Comparison of ENCODE assay signal across 8 cellular contexts in the genomic region with DNA sequence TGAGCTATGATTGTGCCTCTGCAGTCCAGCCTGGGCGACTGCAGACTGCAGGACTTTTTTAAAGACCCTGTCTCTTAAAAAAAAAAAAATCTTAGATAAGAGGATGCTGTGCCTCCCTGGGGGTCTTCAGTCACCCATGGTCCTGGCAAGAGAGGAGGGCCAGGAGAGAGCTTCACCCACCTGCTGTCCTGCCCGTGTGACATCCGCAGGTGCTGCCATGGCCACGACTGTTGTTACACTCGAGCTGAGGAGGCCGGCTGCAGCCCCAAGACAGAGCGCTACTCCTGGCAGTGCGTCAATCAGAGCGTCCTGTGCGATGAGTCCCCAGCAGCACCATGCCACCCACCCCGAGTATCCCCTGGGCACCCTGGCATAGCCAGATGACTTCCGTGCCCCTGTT. TPM values are rescaled to one million over a fixed set of nuclear protein-coding genes. Genes with fewer than 3 reads are reported as not detected.
DNase-seq lines count a peak whose midpoint lies in the region; ATAC-seq, FAIRE-seq and TF ChIP-seq lines count a peak whose summit lies in the region.
"Not testable (repeated sequence)": the region's sequence is repeated elsewhere in the genome, so short reads cannot be mapped to it uniquely, and the experiment has no call there.

No MANE protein-coding gene starts in this region.

- not testable (repeated sequence) for H3K9me3 Mint-ChIP-seq in activated CD4-positive, alpha-beta T cell treated with anti-CD3 and anti-CD28 coated beads, Interleukin-2, amount 10 ng/mL, durations not matched to agents 24 days and 14 days; osteocyte (ENCODE audit: unreplicated experiment)

- not testable (repeated sequence) for H3K9ac ChIP-seq in OCI-LY1 (ENCODE audit: low read length); HepG2 (ENCODE audit: insufficient read depth, low read depth, low read length)

- ATAC-seq in Right ventricle myocardium superior (ENCODE audit: poor library complexity); aorta (ENCODE audit: low FRiP score): not testable (repeated sequence)
- ATAC-seq in HepG2 = 0 out of 3 replicates have a peak, but pooled peaks have one; percentile 29

- FAIRE-seq in HepG2 (lab: Jason Lieb, UNC) = not testable (repeated sequence)

- H3K4me3 Mint-ChIP-seq in activated CD4-positive, alpha-beta T cell treated with anti-CD3 and anti-CD28 coated beads, Interleukin-2, amount 10 ng/mL, durations not matched to agents 24 days and 14 days; osteocyte (ENCODE audit: unreplicated experiment): not testable (repeated sequence)

- H3K4me2 ChIP-seq in OCI-LY1 (ENCODE audit: low read length); HepG2 (ENCODE audit: low read depth, low read length): not testable (repeated sequence)

- H3K79me2 ChIP-seq in OCI-LY1 (ENCODE audit: insufficient read depth, low read length); HepG2 (ENCODE audit: insufficient read depth, low read length): not testable (repeated sequence)

- H3K27me3 ChIP-seq in OCI-LY1 (ENCODE audit: insufficient read depth, low read length); HepG2 (ENCODE audit: control insufficient read depth in 1 of 2, insufficient read depth in 2 of 2, low read length in 2 of 2); spleen (replicated peaks in 1 of 7); aorta (ENCODE audit: control insufficient read depth in 1 of 2, insufficient read depth in 2 of 2, low read length in 1 of 2): not testable (repeated sequence)

- DNase-seq in activated CD4-positive, alpha-beta T cell treated with anti-CD3 and anti-CD28 coated beads, Interleukin-2, amount 10 ng/mL, durations not matched to agents 24 days and 14 days = peak; percentile 47
- peak; percentile 64 for DNase-seq in activated effector memory CD4-positive, alpha-beta T cell treated with anti-CD3 and anti-CD28 coated beads, Interleukin-2, amount 50 U/mL, for 16 hours
- DNase-seq in Right ventricle myocardium superior = peak; percentile 12
- DNase-seq in HepG2 (ENCODE audit: low spot score) = not testable (repeated sequence)
- peak; percentile 81 for DNase-seq in osteocyte (ENCODE audit: extremely low spot score, unreplicated experiment)
- peak; percentile 68 for DNase-seq in spleen
- peak; percentile 12 to 59 for DNase-seq in aorta

- intact Hi-C loops in activated CD4-positive, alpha-beta T cell treated with anti-CD3 and anti-CD28 coated beads, Interleukin-2, amount 10 ng/mL, durations not matched to agents 24 days and 14 days (cut with micrococcal nuclease); Right ventricle myocardium superior (cut with DNase I); HepG2 (cut with micrococcal nuclease; ENCODE audit: unreplicated experiment); spleen (cut with DNase I; ENCODE audit: low total_unique reads); aorta (cut with DNase I): not testable (repeated sequence)

- not testable (repeated sequence) for H3K4me3 ChIP-seq in OCI-LY1 (ENCODE audit: low read depth, low read length, poor library complexity, severe bottlenecking); HepG2 (replicated peaks in 1 of 3; ENCODE audit: insufficient read depth in 1 of 3, low read depth in 2 of 3, low read length in 3 of 3); spleen; aorta (ENCODE audit: low read length in 2 of 2)

- peak overlapping the region; percentile 80 for H3K27ac ChIP-seq in OCI-LY1 (ENCODE audit: low read depth, low read length, poor library complexity, severe bottlenecking)
- H3K27ac ChIP-seq in HepG2 (ENCODE audit: extremely low read length, insufficient read depth, low read length); spleen; aorta (ENCODE audit: low read depth in 1 of 2, low read length in 2 of 2): not testable (repeated sequence)

- not testable (repeated sequence) for H3K36me3 Mint-ChIP-seq in activated CD4-positive, alpha-beta T cell treated with anti-CD3 and anti-CD28 coated beads, Interleukin-2, amount 10 ng/mL, durations not matched to agents 24 days and 14 days (ENCODE audit: low read depth); osteocyte (ENCODE audit: unreplicated experiment)

- WGBS in HepG2 (ENCODE audit: low lambda C conversion rate) = 78% methylated on average over 2 of the region's 12 CpGs
- 80 to 90% (median 87%) methylated on average over 1 to 7 of the region's 12 CpGs for WGBS in spleen, 5 donors
- WGBS in aorta, 2 donors = 70 to 86% methylated on average over 5 to 6 of the region's 12 CpGs

- not testable (repeated sequence) for TF ChIP-seq CTCF in OCI-LY1 (IDR thresholded peaks at IDR 0.05; ENCODE audit: low read length); HepG2 (CRISPR knock-in tag; IDR thresholded peaks at IDR 0.05); osteocyte (IDR thresholded peaks at IDR 0.05); spleen (IDR thresholded peaks at IDR 0.05 in 8 of 11, conservative IDR thresholded peaks at IDR 0.05 in 3 of 11)

- not testable (repeated sequence) for H3K27ac Mint-ChIP-seq in activated CD4-positive, alpha-beta T cell treated with anti-CD3 and anti-CD28 coated beads, Interleukin-2, amount 10 ng/mL, durations not matched to agents 24 days and 14 days; osteocyte (ENCODE audit: unreplicated experiment)

- not testable (repeated sequence) for H3K4me1 Mint-ChIP-seq in activated CD4-positive, alpha-beta T cell treated with anti-CD3 and anti-CD28 coated beads, Interleukin-2, amount 10 ng/mL, durations not matched to agents 24 days and 14 days; osteocyte (ENCODE audit: unreplicated experiment)

- not testable (repeated sequence) for H3K9me2 ChIP-seq in OCI-LY1 (ENCODE audit: low read depth, low read length)

- TF ChIP-seq POLR2A in HepG2 (IDR thresholded peaks at IDR 0.05; ENCODE audit: insufficient read depth in 1 of 2, low read depth in 2 of 2, low read length in 2 of 2); spleen (IDR thresholded peaks at IDR 0.05): not testable (repeated sequence)

- not testable (repeated sequence) for H2AFZ ChIP-seq in OCI-LY1 (ENCODE audit: low read length); HepG2 (ENCODE audit: low read length)

- not testable (repeated sequence) for TF ChIP-seq EP300 in HepG2 (IDR thresholded peaks at IDR 0.05; ENCODE audit: low read depth in 2 of 2, low read length in 2 of 2); HepG2 (CRISPR knock-in tag; IDR thresholded peaks at IDR 0.05; ENCODE audit: borderline replicate concordance)

- H4K20me1 ChIP-seq in OCI-LY1 (ENCODE audit: insufficient read depth, low read length); HepG2 (ENCODE audit: insufficient read depth, low read length): not testable (repeated sequence)

- H3K9me3 ChIP-seq in OCI-LY1 (ENCODE audit: low read length); HepG2 (ENCODE audit: low read length); spleen; aorta (ENCODE audit: control insufficient read depth, low read length): not testable (repeated sequence)

- not testable (repeated sequence) for BruUV-seq in HepG2 (replicated peaks; lab: Mats Ljungman, UMichigan)

- in situ Hi-C loops in HepG2 (cut with HindIII; ENCODE audit: extremely low pct_ligation_motif_present, low pct_unique_long_range_greater_than_20kb) = not testable (repeated sequence)

- H3K36me3 ChIP-seq in OCI-LY1 (ENCODE audit: insufficient read depth, low read length); HepG2 (replicated peaks in 1 of 2; ENCODE audit: control insufficient read depth in 1 of 2, insufficient read depth in 2 of 2, low read length in 2 of 2); spleen; aorta (ENCODE audit: control insufficient read depth in 1 of 2, insufficient read depth in 2 of 2, low read length in 1 of 2): not testable (repeated sequence)

- not testable (repeated sequence) for H3K4me1 ChIP-seq in OCI-LY1 (ENCODE audit: insufficient read depth, low read length, severe bottlenecking); HepG2 (ENCODE audit: insufficient read depth, low read length); spleen; aorta (ENCODE audit: control insufficient read depth in 1 of 2, insufficient read depth in 2 of 2, low read length in 2 of 2)

- not testable (repeated sequence) for H3K27me3 Mint-ChIP-seq in activated CD4-positive, alpha-beta T cell treated with anti-CD3 and anti-CD28 coated beads, Interleukin-2, amount 10 ng/mL, durations not matched to agents 24 days and 14 days; osteocyte (ENCODE audit: unreplicated experiment)

- CTCF ChIA-PET in HepG2 (lab: Yijun Ruan, JAX; ENCODE audit: low intra/inter-chr PET ratio, low total read pairs) = not testable (repeated sequence)

- not testable (repeated sequence) for TF ChIP-seq RAD21 in HepG2 (CRISPR knock-in tag; IDR thresholded peaks at IDR 0.05)

- POLR2A ChIA-PET in HepG2 (lab: Yijun Ruan, JAX) = not testable (repeated sequence)

- H3F3A ChIP-seq in OCI-LY1 (ENCODE audit: insufficient read depth, low read length) = not testable (repeated sequence)

RNA-seq across cellular contexts. Expression of a gene that starts 22.6 kb away (rescaled TPM):
- total RNA-seq in activated CD4-positive, alpha-beta T cell treated with anti-CD3 and anti-CD28 coated beads, Interleukin-2, amount 10 ng/mL, durations not matched to agents 24 days and 14 days = 2.7 and 3.1 TPM in 2 replicates
- total RNA-seq in Right ventricle myocardium superior (9.5 TPM), HepG2 (2016; rRNA removed; fragmentation: Illumina TruSeq; extraction: Trizol) (151 and 181 TPM in 2 replicates), osteocyte (0.78 and 0.86 TPM in 2 replicates), spleen (10 to 100 TPM in 5 of 7 donors, 1 to 10 TPM in 2; 5.3 to 35.3 (median 16.3) TPM), aorta (1 to 10 TPM; 4.8 to 8.2 TPM)
- 24.6 and 32.8 TPM in 2 replicates for total RNA-seq in HepG2 (2016; cell fraction: cytosol; rRNA removed; fragmentation: Illumina TruSeq; extraction: Trizol; ENCODE audit: low read depth)
- total RNA-seq in HepG2 (2016; cell fraction: insoluble cytoplasmic fraction; rRNA removed; fragmentation: Illumina TruSeq; extraction: Trizol) = 145 and 171 TPM in 2 replicates
- 46.2 and 50.3 TPM in 2 replicates for total RNA-seq in HepG2 (2016; cell fraction: membrane; rRNA removed; fragmentation: Illumina TruSeq; extraction: Trizol)
- total RNA-seq in HepG2 (2016; cell fraction: nucleus; rRNA removed; fragmentation: Illumina TruSeq; extraction: Trizol) = 57.3 and 58.3 TPM in 2 replicates
- polyA plus RNA-seq in HepG2 (2011; rRNA removed) (25.4 and 27.3 TPM in 2 replicates), spleen (10 to 100 TPM; 13.4 to 65.6 (median 27.0) TPM), aorta (10 to 100 TPM in 1 of 2 donors, 1 to 10 TPM in 1; 9.5 to 86.1 TPM)
- polyA plus RNA-seq in HepG2 (2011; cell fraction: cytosol; rRNA removed) = 11.0 and 13.3 TPM in 2 replicates
- polyA plus RNA-seq in HepG2 (2011; cell fraction: nucleus; rRNA removed) = 11.2 and 14.8 TPM in 2 replicates
- polyA plus RNA-seq in HepG2 (2012) = 70.0 and 99.9 TPM in 2 replicates
- polyA plus RNA-seq in HepG2 (2016; cell fraction: cytosol; fragmentation: Illumina TruSeq; extraction: Trizol; ENCODE audit: low read depth) = 53.5 and 60.0 TPM in 2 replicates
- polyA plus RNA-seq in HepG2 (2016; cell fraction: insoluble cytoplasmic fraction; fragmentation: Illumina TruSeq; extraction: Trizol; ENCODE audit: low read depth) = 158 and 170 TPM in 2 replicates
- polyA plus RNA-seq in HepG2 (2016; cell fraction: membrane; fragmentation: Illumina TruSeq; extraction: Trizol; ENCODE audit: low read depth) = 57.6 and 58.0 TPM in 2 replicates
- 110 and 113 TPM in 2 replicates for polyA plus RNA-seq in HepG2 (2016; cell fraction: nucleus; fragmentation: Illumina TruSeq; extraction: Trizol; ENCODE audit: insufficient read depth, low read depth)
- 4.4 and 11.2 TPM in 2 replicates for polyA minus RNA-seq in HepG2 (2011; rRNA and poly(A)+ RNA removed; ENCODE audit: low replicate concordance)
- 6.0 and 6.6 TPM in 2 replicates for polyA minus RNA-seq in HepG2 (2011; cell fraction: cytosol; rRNA and poly(A)+ RNA removed)
- 2.8 and 3.6 TPM in 2 replicates for polyA minus RNA-seq in HepG2 (2011; cell fraction: nucleus; rRNA and poly(A)+ RNA removed)

RNA-seq across cellular contexts. Expression of a gene that starts 23.9 kb away (rescaled TPM):
- total RNA-seq in activated CD4-positive, alpha-beta T cell treated with anti-CD3 and anti-CD28 coated beads, Interleukin-2, amount 10 ng/mL, durations not matched to agents 24 days and 14 days = 77.8 and 78.8 TPM in 2 replicates
- 14.1 TPM for total RNA-seq in Right ventricle myocardium superior
- total RNA-seq in HepG2 (2016; rRNA removed; fragmentation: Illumina TruSeq; extraction: Trizol) = 10.8 and 12.4 TPM in 2 replicates
- 6.9 and 8.2 TPM in 2 replicates for total RNA-seq in HepG2 (2016; cell fraction: cytosol; rRNA removed; fragmentation: Illumina TruSeq; extraction: Trizol; ENCODE audit: low read depth)
- 8.2 and 10.8 TPM in 2 replicates for total RNA-seq in HepG2 (2016; cell fraction: insoluble cytoplasmic fraction; rRNA removed; fragmentation: Illumina TruSeq; extraction: Trizol)
- total RNA-seq in HepG2 (2016; cell fraction: membrane; rRNA removed; fragmentation: Illumina TruSeq; extraction: Trizol) = 6.1 and 9.4 TPM in 2 replicates
- total RNA-seq in HepG2 (2016; cell fraction: nucleus; rRNA removed; fragmentation: Illumina TruSeq; extraction: Trizol) = 30.3 and 43.1 TPM in 2 replicates
- polyA plus RNA-seq in HepG2 (2011; rRNA removed) = 21.3 and 28.7 TPM in 2 replicates
- polyA plus RNA-seq in HepG2 (2011; cell fraction: cytosol; rRNA removed) = 2.8 and 5.8 TPM in 2 replicates
- 101 and 105 TPM in 2 replicates for polyA plus RNA-seq in HepG2 (2011; cell fraction: nucleus; rRNA removed)
- polyA plus RNA-seq in HepG2 (2012) = 55.6 and 56.3 TPM in 2 replicates
- 5.9 and 9.4 TPM in 2 replicates for polyA plus RNA-seq in HepG2 (2016; cell fraction: cytosol; fragmentation: Illumina TruSeq; extraction: Trizol; ENCODE audit: low read depth)
- 18.9 and 24.4 TPM in 2 replicates for polyA plus RNA-seq in HepG2 (2016; cell fraction: insoluble cytoplasmic fraction; fragmentation: Illumina TruSeq; extraction: Trizol; ENCODE audit: low read depth)
- polyA plus RNA-seq in HepG2 (2016; cell fraction: membrane; fragmentation: Illumina TruSeq; extraction: Trizol; ENCODE audit: low read depth) = 10.1 and 12.9 TPM in 2 replicates
- 289 and 371 TPM in 2 replicates for polyA plus RNA-seq in HepG2 (2016; cell fraction: nucleus; fragmentation: Illumina TruSeq; extraction: Trizol; ENCODE audit: insufficient read depth, low read depth)
- 20.9 and 40.1 TPM in 2 replicates for polyA minus RNA-seq in HepG2 (2011; rRNA and poly(A)+ RNA removed; ENCODE audit: low replicate concordance)
- polyA minus RNA-seq in HepG2 (2011; cell fraction: cytosol; rRNA and poly(A)+ RNA removed) = 6.9 and 13.2 TPM in 2 replicates
- 141 and 143 TPM in 2 replicates for polyA minus RNA-seq in HepG2 (2011; cell fraction: nucleus; rRNA and poly(A)+ RNA removed)
- total RNA-seq in osteocyte = 55.1 and 70.4 TPM in 2 replicates
- total RNA-seq in spleen = 100 to 1,000 TPM in 5 of 7 donors, 10 to 100 TPM in 2; 61.8 to 142 (median 130) TPM
- 100 to 1,000 TPM in 1 of 3 donors, 10 to 100 TPM in 2; 49.1 to 115 (median 56.6) TPM for polyA plus RNA-seq in spleen
- 10 to 100 TPM; 64.9 to 79.9 TPM for total RNA-seq in aorta
- polyA plus RNA-seq in aorta = 100 to 1,000 TPM in 1 of 2 donors, 10 to 100 TPM in 1; 13.0 to 177 TPM

RNA-seq across cellular contexts. Expression of a gene that starts 27.9 kb away (rescaled TPM):
- total RNA-seq in activated CD4-positive, alpha-beta T cell treated with anti-CD3 and anti-CD28 coated beads, Interleukin-2, amount 10 ng/mL, durations not matched to agents 24 days and 14 days = 49.2 and 65.1 TPM in 2 replicates
- total RNA-seq in Right ventricle myocardium superior = 9.3 TPM
- 53.1 and 70.0 TPM in 2 replicates for total RNA-seq in HepG2 (2016; rRNA removed; fragmentation: Illumina TruSeq; extraction: Trizol)
- 9.9 and 10.5 TPM in 2 replicates for total RNA-seq in HepG2 (2016; cell fraction: cytosol; rRNA removed; fragmentation: Illumina TruSeq; extraction: Trizol; ENCODE audit: low read depth)
- total RNA-seq in HepG2 (2016; cell fraction: insoluble cytoplasmic fraction; rRNA removed; fragmentation: Illumina TruSeq; extraction: Trizol) = 46.2 and 74.3 TPM in 2 replicates
- 7.1 and 8.6 TPM in 2 replicates for total RNA-seq in HepG2 (2016; cell fraction: membrane; rRNA removed; fragmentation: Illumina TruSeq; extraction: Trizol)
- total RNA-seq in HepG2 (2016; cell fraction: nucleus; rRNA removed; fragmentation: Illumina TruSeq; extraction: Trizol) = 44.6 and 49.3 TPM in 2 replicates
- 15.9 and 27.6 TPM in 2 replicates for polyA plus RNA-seq in HepG2 (2011; rRNA removed)
- polyA plus RNA-seq in HepG2 (2011; cell fraction: cytosol; rRNA removed) = 10.6 and 22.8 TPM in 2 replicates
- 60.6 and 74.5 TPM in 2 replicates for polyA plus RNA-seq in HepG2 (2011; cell fraction: nucleus; rRNA removed)
- 16.2 TPM in 1 of 2 replicates, not detected in the other for polyA plus RNA-seq in HepG2 (2012)
- 4.8 and 9.8 TPM in 2 replicates for polyA plus RNA-seq in HepG2 (2016; cell fraction: cytosol; fragmentation: Illumina TruSeq; extraction: Trizol; ENCODE audit: low read depth)
- polyA plus RNA-seq in HepG2 (2016; cell fraction: insoluble cytoplasmic fraction; fragmentation: Illumina TruSeq; extraction: Trizol; ENCODE audit: low read depth) = 57.4 and 59.8 TPM in 2 replicates
- polyA plus RNA-seq in HepG2 (2016; cell fraction: membrane; fragmentation: Illumina TruSeq; extraction: Trizol; ENCODE audit: low read depth) = 7.1 and 10.8 TPM in 2 replicates
- polyA plus RNA-seq in HepG2 (2016; cell fraction: nucleus; fragmentation: Illumina TruSeq; extraction: Trizol; ENCODE audit: insufficient read depth, low read depth) = 80.0 and 83.0 TPM in 2 replicates
- polyA minus RNA-seq in HepG2 (2011; rRNA and poly(A)+ RNA removed; ENCODE audit: low replicate concordance) = 14.5 and 33.4 TPM in 2 replicates
- 9.5 and 11.0 TPM in 2 replicates for polyA minus RNA-seq in HepG2 (2011; cell fraction: cytosol; rRNA and poly(A)+ RNA removed)
- 6.7 and 8.5 TPM in 2 replicates for polyA minus RNA-seq in HepG2 (2011; cell fraction: nucleus; rRNA and poly(A)+ RNA removed)
- 16.1 and 28.5 TPM in 2 replicates for total RNA-seq in osteocyte
- total RNA-seq in spleen = 10 to 100 TPM in 6 of 7 donors, 1 to 10 TPM in 1; 8.3 to 59.7 (median 28.1) TPM
- 10 to 100 TPM; 13.1 to 25.4 (median 25.1) TPM for polyA plus RNA-seq in spleen
- 10 to 100 TPM; 12.5 to 14.7 TPM for total RNA-seq in aorta
- 10 to 100 TPM in 1 of 2 donors, 1 to 10 TPM in 1; 9.5 to 11.8 TPM for polyA plus RNA-seq in aorta

RNA-seq across cellular contexts. Expression of a gene that starts 28.1 kb away (rescaled TPM):
- 18.4 and 18.5 TPM in 2 replicates for total RNA-seq in activated CD4-positive, alpha-beta T cell treated with anti-CD3 and anti-CD28 coated beads, Interleukin-2, amount 10 ng/mL, durations not matched to agents 24 days and 14 days
- 0.97 TPM for total RNA-seq in Right ventricle myocardium superior
- total RNA-seq in HepG2 (2016; rRNA removed; fragmentation: Illumina TruSeq; extraction: Trizol) = 15.3 and 17.1 TPM in 2 replicates
- 24.6 and 40.7 TPM in 2 replicates for total RNA-seq in HepG2 (2016; cell fraction: cytosol; rRNA removed; fragmentation: Illumina TruSeq; extraction: Trizol; ENCODE audit: low read depth)
- 15.5 and 20.5 TPM in 2 replicates for total RNA-seq in HepG2 (2016; cell fraction: insoluble cytoplasmic fraction; rRNA removed; fragmentation: Illumina TruSeq; extraction: Trizol)
- 17.3 and 26.8 TPM in 2 replicates for total RNA-seq in HepG2 (2016; cell fraction: membrane; rRNA removed; fragmentation: Illumina TruSeq; extraction: Trizol)
- total RNA-seq in HepG2 (2016; cell fraction: nucleus; rRNA removed; fragmentation: Illumina TruSeq; extraction: Trizol) = 8.6 and 11.0 TPM in 2 replicates
- polyA plus RNA-seq in HepG2 (2011; rRNA removed) = 6.5 and 18.4 TPM in 2 replicates
- 24.3 and 39.8 TPM in 2 replicates for polyA plus RNA-seq in HepG2 (2011; cell fraction: cytosol; rRNA removed)
- 19.8 and 21.3 TPM in 2 replicates for polyA plus RNA-seq in HepG2 (2011; cell fraction: nucleus; rRNA removed)
- 13.5 and 21.3 TPM in 2 replicates for polyA plus RNA-seq in HepG2 (2012)
- polyA plus RNA-seq in HepG2 (2016; cell fraction: cytosol; fragmentation: Illumina TruSeq; extraction: Trizol; ENCODE audit: low read depth) = 42.7 and 60.0 TPM in 2 replicates
- 24.2 and 37.7 TPM in 2 replicates for polyA plus RNA-seq in HepG2 (2016; cell fraction: insoluble cytoplasmic fraction; fragmentation: Illumina TruSeq; extraction: Trizol; ENCODE audit: low read depth)
- polyA plus RNA-seq in HepG2 (2016; cell fraction: membrane; fragmentation: Illumina TruSeq; extraction: Trizol; ENCODE audit: low read depth) = 26.7 and 34.3 TPM in 2 replicates
- polyA plus RNA-seq in HepG2 (2016; cell fraction: nucleus; fragmentation: Illumina TruSeq; extraction: Trizol; ENCODE audit: insufficient read depth, low read depth) = 15.0 and 17.4 TPM in 2 replicates
- polyA minus RNA-seq in HepG2 (2011; rRNA and poly(A)+ RNA removed; ENCODE audit: low replicate concordance) = 10.2 and 16.7 TPM in 2 replicates
- 3.3 and 4.4 TPM in 2 replicates for polyA minus RNA-seq in HepG2 (2011; cell fraction: cytosol; rRNA and poly(A)+ RNA removed)
- 17.5 and 23.7 TPM in 2 replicates for polyA minus RNA-seq in HepG2 (2011; cell fraction: nucleus; rRNA and poly(A)+ RNA removed)
- total RNA-seq in osteocyte = 3.9 and 4.3 TPM in 2 replicates
- 10 to 100 TPM in 4 of 7 donors, 1 to 10 TPM in 3; 6.5 to 25.1 (median 11.3) TPM for total RNA-seq in spleen
- 10 to 100 TPM; 27.8 to 43.9 (median 29.0) TPM for polyA plus RNA-seq in spleen
- 10 to 100 TPM in 1 of 2 donors, 1 to 10 TPM in 1; 4.2 to 10.2 TPM for total RNA-seq in aorta
- polyA plus RNA-seq in aorta = 10 to 100 TPM; 12.4 to 19.3 TPM
